ENCODE assay signal across 12 cellular contexts in genomic region chr1:38783659-38784229, GRCh38.
DNase-seq lines count a peak whose midpoint lies in the region; ATAC-seq and TF ChIP-seq lines count a peak whose summit lies in the region.
"Had no signal": no experiment of that assay in that cellular context is flagged by ENCODE, and none has a peak within 500 bp of the region (broad histone marks: within the 10 kb centered on the region; RNA-seq: fewer than 3 reads in every experiment).

No MANE protein-coding gene starts in this region.

- no peaks in the 10 kb centered on the region for H3K27me3 ChIP-seq in WERI-Rb-1 (ENCODE audit: insufficient read depth, low read depth, severe bottlenecking)

- H3K4me3 ChIP-seq in WERI-Rb-1 (ENCODE audit: low read depth, low read length) = peak overlapping the region; percentile 39

- no peaks in the 10 kb centered on the region for H3K36me3 ChIP-seq in WERI-Rb-1
- H3K36me3 ChIP-seq: stomach had no signal

- peak overlapping the region; percentile 28 for H3K27ac ChIP-seq in WERI-Rb-1
- H3K27ac ChIP-seq: foreskin keratinocyte, stomach had no signal

- DNase-seq in DMS 273 treated with DMSO at 0.1 percent for 48 hours (lab: John Stamatoyannopoulos, UW) = peak; percentile 99
- peak; percentile 59 for DNase-seq in WERI-Rb-1
- peak; percentile 53 for DNase-seq in renal cortical epithelial cell (ENCODE audit: low read depth)
- no peak for DNase-seq in NCI-H2196 (lab: John Stamatoyannopoulos, UW; ENCODE audit: unreplicated experiment)
- DNase-seq: activated CD8-positive, alpha-beta memory T cell treated with anti-CD3 and anti-CD28 coated beads, Interleukin-2, amount 50 U/mL, for 48 hours; DMS153; foreskin keratinocyte; NCI-H1930; stomach had no signal

- ATAC-seq in HG02678 (IDR thresholded peaks at IDR 0.05; ENCODE audit: unreplicated experiment) (peak; percentile 54), GM21528 (IDR thresholded peaks at IDR 0.05; ENCODE audit: low FRiP score, unreplicated experiment) (no peak), GM18511 (IDR thresholded peaks at IDR 0.05; ENCODE audit: unreplicated experiment) (no peak)
- ATAC-seq: foreskin keratinocyte had no signal

- no peaks in the 10 kb centered on the region for H3K9me3 ChIP-seq in WERI-Rb-1 (ENCODE audit: severe bottlenecking)
- H3K9me3 ChIP-seq: stomach had no signal

- no peak for TF ChIP-seq CTCF in WERI-Rb-1 (IDR thresholded peaks at IDR 0.05; ENCODE audit: low read depth, low read length)
